ENCODE assay signal across 8 cellular contexts in the genomic region with DNA sequence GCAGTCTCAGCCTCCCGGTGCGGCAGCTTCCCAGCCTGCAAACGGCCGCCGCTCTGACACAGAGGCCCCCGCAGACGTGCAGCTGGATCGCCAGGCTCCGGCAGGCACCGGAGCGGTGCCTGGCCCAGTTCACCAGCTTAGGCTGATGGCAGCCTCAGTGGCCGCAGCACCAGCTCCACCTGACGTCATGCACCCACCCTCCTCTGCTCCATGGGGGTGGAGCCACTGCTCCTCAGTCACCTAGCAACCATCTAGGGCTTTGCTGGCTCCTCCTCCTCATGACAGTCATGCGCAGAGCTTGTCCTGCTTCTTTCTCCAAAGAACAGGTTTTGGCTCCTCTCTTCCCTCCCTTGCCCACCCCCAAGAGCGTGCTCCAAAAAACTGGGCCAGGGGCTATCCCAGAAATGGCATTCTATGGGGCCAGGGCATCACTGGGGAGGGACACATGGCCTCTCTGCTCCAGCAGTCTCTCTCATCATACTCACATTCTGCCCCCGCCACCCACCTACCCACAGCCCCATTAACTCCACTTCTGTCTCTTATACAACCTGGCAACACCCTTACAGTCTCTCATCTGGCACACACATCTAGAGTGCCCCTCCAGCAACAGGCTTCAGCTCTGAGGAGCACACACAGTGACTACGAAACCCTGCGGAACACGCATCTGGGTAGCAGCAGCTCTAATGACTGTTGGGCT. TPM values are rescaled to one million over a fixed set of nuclear protein-coding genes. Genes with fewer than 3 reads are reported as not detected.
DNase-seq lines count a peak whose midpoint lies in the region; ATAC-seq lines count a peak whose summit lies in the region.

No MANE protein-coding gene starts in this region.

- ATAC-seq in activated T-helper 17 cell treated with anti-CD3 and anti-CD28 coated beads, Interleukin-2, amount 50 U/mL, for 72 hours (replicated peaks): no peak

- peaks cover 53% of the 10 kb centered on the region for H3K36me3 Mint-ChIP-seq in activated T-helper 17 cell treated with anti-CD3 and anti-CD28 coated beads, Interleukin-2, amount 50 U/mL, for 72 hours (ENCODE audit: low read depth)

- H3K4me1 Mint-ChIP-seq in activated T-helper 17 cell treated with anti-CD3 and anti-CD28 coated beads, Interleukin-2, amount 50 U/mL, for 72 hours: peaks cover 13% of the 10 kb centered on the region

- no peaks in the 10 kb centered on the region for H3K9me3 Mint-ChIP-seq in activated T-helper 17 cell treated with anti-CD3 and anti-CD28 coated beads, Interleukin-2, amount 50 U/mL, for 72 hours

- H3K27ac ChIP-seq in mesodermal cell (ENCODE audit: low read depth, low read length, severe bottlenecking): peak overlapping the region; percentile 49

- DNase-seq in COR-L47 (lab: John Stamatoyannopoulos, UW) (peak; percentile 86), NCI-H2196 treated with DMSO at 0.1 percent for 48 hours (lab: John Stamatoyannopoulos, UW; ENCODE audit: unreplicated experiment) (peak; percentile 14), epidermal melanocyte (ENCODE audit: insufficient read length, low spot score) (peak; percentile 69), NK-92 (lab: John Stamatoyannopoulos, UW; ENCODE audit: unreplicated experiment) (no peak)
- no peak for DNase-seq in activated CD8-positive, alpha-beta memory T cell treated with anti-CD3 and anti-CD28 coated beads, Interleukin-2, amount 50 U/mL, for 4 hours
- DNase-seq in stimulated activated CD4-positive, alpha-beta T cell treated with anti-CD3 and anti-CD28 coated beads, Interleukin-1b, Interleukin-23, amount 100 ng/mL, for 48 hours: no peak

- H3K27me3 Mint-ChIP-seq in activated T-helper 17 cell treated with anti-CD3 and anti-CD28 coated beads, Interleukin-2, amount 50 U/mL, for 72 hours: no peaks in the 10 kb centered on the region

- no peak overlapping the region for H3K27ac Mint-ChIP-seq in activated T-helper 17 cell treated with anti-CD3 and anti-CD28 coated beads, Interleukin-2, amount 50 U/mL, for 72 hours

- H3K4me3 Mint-ChIP-seq in activated T-helper 17 cell treated with anti-CD3 and anti-CD28 coated beads, Interleukin-2, amount 50 U/mL, for 72 hours: no peak overlapping the region

- peaks cover 23% of the 10 kb centered on the region for H3K4me1 ChIP-seq in mesodermal cell (ENCODE audit: control insufficient read depth, insufficient read depth, low read length, poor library complexity, severe bottlenecking)

- no peaks in the 10 kb centered on the region for H3K9me3 ChIP-seq in mesodermal cell (ENCODE audit: control insufficient read depth, low read length)

- peak overlapping the region; percentile 14 for H3K4me3 ChIP-seq in mesodermal cell (ENCODE audit: extremely low read depth, insufficient read depth, low read length, poor library complexity, severe bottlenecking)

- WGBS in mesodermal cell (ENCODE audit: insufficient coverage in 2 of 2), 2 experiments: 44 to 61% methylated on average over 17 of the region's 19 CpGs

- H3K36me3 ChIP-seq in mesodermal cell (ENCODE audit: control insufficient read depth, insufficient read depth, low read length): peaks cover 73% of the 10 kb centered on the region

RNA-seq across cellular contexts. Expression of a gene that starts 5.5 kb away (rescaled TPM):
- polyA plus RNA-seq in mesodermal cell (2013, experiment 1 of 2): 145 TPM
- polyA plus RNA-seq in mesodermal cell (2013, experiment 2 of 2): 134 TPM
- total RNA-seq in activated T-helper 17 cell treated with anti-CD3 and anti-CD28 coated beads, Interleukin-2, amount 50 U/mL, for 72 hours: 100 to 1,000 TPM in 1 of 2 donors, 10 to 100 TPM in 1; 84.0 to 108 TPM

RNA-seq across cellular contexts. Expression of a gene that starts 31.4 kb away (rescaled TPM):
- polyA plus RNA-seq in mesodermal cell (2013, experiment 1 of 2): 1.8 TPM
- polyA plus RNA-seq in mesodermal cell (2013, experiment 2 of 2): 2.2 TPM
- total RNA-seq in activated T-helper 17 cell treated with anti-CD3 and anti-CD28 coated beads, Interleukin-2, amount 50 U/mL, for 72 hours: 1 to 10 TPM; 2.2 to 4.4 TPM

RNA-seq across cellular contexts. Expression of a gene that starts 46.8 kb away (rescaled TPM):
- polyA plus RNA-seq in mesodermal cell (2013, experiment 1 of 2): 2.4 TPM
- polyA plus RNA-seq in mesodermal cell (2013, experiment 2 of 2): 1.6 TPM
- 1 to 10 TPM; 2.3 to 9.7 TPM for total RNA-seq in activated T-helper 17 cell treated with anti-CD3 and anti-CD28 coated beads, Interleukin-2, amount 50 U/mL, for 72 hours

RNA-seq across cellular contexts. Expression of a gene that starts 46.9 kb away (rescaled TPM):
- polyA plus RNA-seq in mesodermal cell (2013, experiment 1 of 2): 40.7 TPM
- 41.3 TPM for polyA plus RNA-seq in mesodermal cell (2013, experiment 2 of 2)
- total RNA-seq in activated T-helper 17 cell treated with anti-CD3 and anti-CD28 coated beads, Interleukin-2, amount 50 U/mL, for 72 hours: 100 to 1,000 TPM in 1 of 2 donors, 10 to 100 TPM in 1; 85.8 to 194 TPM

Comparison
In these comparisons a context has a peak if more than half of its experiments do, and no peak if none do; other contexts are left out.
1. DNase-seq: peak in COR-L47 (single experiment), NCI-H2196 treated with DMSO at 0.1 percent for 48 hours (single experiment) and epidermal melanocyte (single experiment); none in NK-92 (single experiment), activated CD8-positive, alpha-beta memory T cell treated with anti-CD3 and anti-CD28 coated beads, Interleukin-2, amount 50 U/mL, for 4 hours (single experiment) and stimulated activated CD4-positive, alpha-beta T cell treated with anti-CD3 and anti-CD28 coated beads, Interleukin-1b, Interleukin-23, amount 100 ng/mL, for 48 hours (single experiment).